21 cellular contexts compared by ENCODE assay signal in the genomic region with DNA sequence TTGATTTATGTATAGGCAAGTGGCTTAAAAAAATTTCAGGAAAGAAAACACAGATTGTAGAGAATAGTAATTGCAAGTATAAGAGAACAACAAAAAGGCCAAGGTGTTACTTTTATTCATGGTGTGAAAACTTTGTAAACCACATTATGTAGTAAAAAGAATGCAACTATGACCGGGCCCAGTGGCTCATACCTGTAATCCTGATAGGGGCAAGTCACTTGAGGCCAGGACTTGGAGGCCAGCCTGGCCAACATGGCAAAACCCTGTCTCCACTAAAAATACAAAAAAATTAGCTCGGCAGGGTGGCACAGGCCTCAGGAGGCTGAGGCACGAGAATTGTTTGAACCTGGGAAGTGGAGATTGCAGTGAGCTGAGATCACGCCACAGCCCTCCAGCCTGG.
DNase-seq lines count a peak whose midpoint lies in the region; ATAC-seq and TF ChIP-seq lines count a peak whose summit lies in the region.
"Had no signal": no experiment of that assay in that cellular context is flagged by ENCODE, and none has a peak within 500 bp of the region (broad histone marks: within the 10 kb centered on the region; RNA-seq: fewer than 3 reads in every experiment).

No MANE protein-coding gene starts in this region.

- intact Hi-C loops in IMR-90 (cut with micrococcal nuclease) (no loop called here), cardiac septum (cut with DNase I) (no loop called here)

- H3K4me1 ChIP-seq in IMR-90 (ENCODE audit: control insufficient read depth, insufficient read depth, low read length), result peaks cover 2% of the 10 kb centered on the region; the same call in 1 of the 2 replicates
- peaks cover 16% of the 10 kb centered on the region for H3K4me1 ChIP-seq in osteoblast (ENCODE audit: insufficient read depth, low read length)

- in situ Hi-C loops in IMR-90 (cut with MboI; ENCODE audit: low sequenced_read_pairs), result loop anchor here (25.0 kb wide), 1 partner anchor 587 kb away; no protein-coding TSS in a partner anchor

- peaks cover 9% of the 10 kb centered on the region for H3K9me3 Mint-ChIP-seq in HFFc6
- no peaks in the 10 kb centered on the region for H3K9me3 Mint-ChIP-seq in effector memory CD8-positive, alpha-beta T cell
- H3K9me3 Mint-ChIP-seq: CD4-positive, alpha-beta T cell; CD8-positive, alpha-beta T cell had no signal

- H3K27ac ChIP-seq in IMR-90 (ENCODE audit: insufficient read depth, low read length) (no peak overlapping the region; the same call in 1 of the 2 replicates), osteoblast (ENCODE audit: low read depth, low read length) (no peak overlapping the region)
- H3K27ac ChIP-seq: BLaER1 treated with 17β-estradiol and CSF1 and Interleukin-3, amounts not matched to agents 10 nM and 100 nM; C4-2B had no signal

- WGBS in IMR-90 (ENCODE audit: extremely low coverage in 2 of 2, insufficient read length in 1 of 2), 2 experiments, result no CpG with 5 or more reads among the region's 4 CpGs

- H2AFZ ChIP-seq in IMR-90 (replicated peaks; ENCODE audit: low read length, poor library complexity) (no peak overlapping the region), osteoblast (ENCODE audit: low read length) (peak overlapping the region; percentile 21)

- H4K5ac ChIP-seq in IMR-90 (ENCODE audit: low read depth, low read length), result no peak overlapping the region

- H3K27ac Mint-ChIP-seq in HFFc6, result peak overlapping the region; percentile 36; the same call in 1 of the 2 replicates
- no peak overlapping the region for H3K27ac Mint-ChIP-seq in effector memory CD8-positive, alpha-beta T cell
- H3K27ac Mint-ChIP-seq: B cell; CD4-positive, alpha-beta T cell; CD8-positive, alpha-beta T cell had no signal

- peaks cover 0 to 9% of the 10 kb centered on the region in 2 experiments; a peak in 1 of 4 replicates for H3K79me1 ChIP-seq in IMR-90 (ENCODE audit: low read depth in 1 of 2, low read length in 2 of 2)

- BruUV-seq in IMR-90 (replicated peaks; lab: Mats Ljungman, UMichigan), result no TSS peak

- H2BK120ac ChIP-seq in IMR-90 (ENCODE audit: low read depth, low read length), result peak overlapping the region; percentile 56; the same call in 1 of the 2 replicates

- TF ChIP-seq CTCF in HFFc6 (IDR thresholded peaks at IDR 0.05) (no peak), IMR-90 (conservative IDR thresholded peaks at IDR 0.05; ENCODE audit: low read depth, low read length) (no peak), osteoblast (IDR thresholded peaks at IDR 0.05; ENCODE audit: extremely low read depth, low read depth, low read length) (no peak)

- H4K8ac ChIP-seq in IMR-90 (ENCODE audit: low read depth in 2 of 2, low read length in 2 of 2), result peak overlapping the region; percentile 45 to 57; a peak in 2 of 4 replicates

- H3K23ac ChIP-seq in IMR-90 (ENCODE audit: low read depth, low read length), result no peak overlapping the region

- H3K36me3 Mint-ChIP-seq in HFFc6 (ENCODE audit: low read depth), result peaks cover 27% of the 10 kb centered on the region
- peaks cover 2% of the 10 kb centered on the region for H3K36me3 Mint-ChIP-seq in effector memory CD8-positive, alpha-beta T cell (ENCODE audit: insufficient read depth)
- H3K36me3 Mint-ChIP-seq: CD8-positive, alpha-beta T cell had no signal

- no peaks in the 10 kb centered on the region for H4K20me1 ChIP-seq in IMR-90 (ENCODE audit: insufficient read depth, low read length)
- no peaks in the 10 kb centered on the region for H4K20me1 ChIP-seq in osteoblast (ENCODE audit: insufficient read depth, low read length)
- H4K20me1 ChIP-seq: BLaER1 treated with 17β-estradiol and CSF1 and Interleukin-3, amounts not matched to agents 10 nM and 100 nM had no signal

- POLR2A ChIA-PET in IMR-90 (lab: Charles Lee; ENCODE audit: unreplicated experiment), result no interaction called here

- H3K4me1 Mint-ChIP-seq in HFFc6 (ENCODE audit: low read depth), result peaks cover 57% of the 10 kb centered on the region
- peaks cover 10 to 17% of the 10 kb centered on the region in 2 donors for H3K4me1 Mint-ChIP-seq in effector memory CD8-positive, alpha-beta T cell (ENCODE audit: low read depth in 2 of 2)
- H3K4me1 Mint-ChIP-seq: B cell had no signal

- no peak overlapping the region for H3K4me3 ChIP-seq in IMR-90 (ENCODE audit: insufficient read depth, low read depth, low read length)
- no peak overlapping the region for H3K4me3 ChIP-seq in osteoblast (ENCODE audit: insufficient read depth, low read length)
- H3K4me3 ChIP-seq: BLaER1 treated with 17β-estradiol and CSF1 and Interleukin-3, amounts not matched to agents 10 nM and 100 nM; GM12878 had no signal

- H2AK5ac ChIP-seq in IMR-90 (ENCODE audit: low read depth, low read length), result peak overlapping the region; percentile 80

- no peaks in the 10 kb centered on the region; the same call in 1 of the 2 replicates for H3K9me3 ChIP-seq in IMR-90 (ENCODE audit: control insufficient read depth, insufficient read depth, low read length)
- H3K9me3 ChIP-seq in osteoblast (ENCODE audit: low read depth, low read length), result no peaks in the 10 kb centered on the region
- H3K9me3 ChIP-seq: Caco-2 had no signal

- peak overlapping the region; percentile 52; the same call in 1 of the 3 replicates for H2BK15ac ChIP-seq in IMR-90 (ENCODE audit: low read depth, low read length)

- no peak overlapping the region for H3K18ac ChIP-seq in IMR-90 (ENCODE audit: low read depth, low read length)

- TF ChIP-seq POLR2A in IMR-90 (IDR thresholded peaks at IDR 0.05; ENCODE audit: low read depth, low read length), result no peak

- CTCF ChIA-PET in IMR-90 (lab: Yijun Ruan, JAX), result no interaction called here

- dilution Hi-C loops in IMR-90 (cut with HindIII; ENCODE audit: low sequenced_read_pairs, unreplicated experiment), result no loop called here

- H3K9ac ChIP-seq in IMR-90 (ENCODE audit: low read depth, low read length), result no peak overlapping the region
- H3K9ac ChIP-seq: BLaER1 treated with 17β-estradiol and CSF1 and Interleukin-3, amounts not matched to agents 10 nM and 100 nM had no signal

- no peak for DNase-seq in HFFc6
- DNase-seq in IMR-90, result no peak
- DNase-seq in effector memory CD8-positive, alpha-beta T cell, result no peak
- no peak for DNase-seq in osteoblast (ENCODE audit: insufficient read length, low spot score, missing footprints)
- no peak for DNase-seq in cardiac septum (ENCODE audit: low spot score)
- no peak for DNase-seq in DMS79 (lab: John Stamatoyannopoulos, UW)
- no peak for DNase-seq in NCI-H1417 (lab: John Stamatoyannopoulos, UW)
- DNase-seq: 8988T; ACHN; Caco-2; Calu3; CD4-positive, alpha-beta T cell; CD8-positive, alpha-beta T cell; DND-41; EL; GDM1 had no signal

- peaks cover 6% of the 10 kb centered on the region for H3K9me1 ChIP-seq in IMR-90 (ENCODE audit: insufficient read depth, low read length)

- H3K36me3 ChIP-seq in IMR-90 (ENCODE audit: control insufficient read depth, insufficient read depth, low read length) (no peaks in the 10 kb centered on the region), osteoblast (ENCODE audit: insufficient read depth, low read length) (no peaks in the 10 kb centered on the region)
- H3K36me3 ChIP-seq: BLaER1 treated with 17β-estradiol and CSF1 and Interleukin-3, amounts not matched to agents 10 nM and 100 nM had no signal

- no peak overlapping the region for H3K56ac ChIP-seq in IMR-90 (ENCODE audit: extremely low read depth, insufficient read depth, low read length)

- H3K4me2 ChIP-seq in IMR-90 (ENCODE audit: low read depth, low read length), result no peak overlapping the region
- H3K4me2 ChIP-seq in osteoblast (ENCODE audit: insufficient read depth, low read length), result no peak overlapping the region
- H3K4me2 ChIP-seq: BLaER1 treated with 17β-estradiol and CSF1 and Interleukin-3, amounts not matched to agents 10 nM and 100 nM had no signal

- peak overlapping the region; percentile 39; the same call in 1 of the 2 replicates for H2BK20ac ChIP-seq in IMR-90 (ENCODE audit: low read depth, low read length)

- TF ChIP-seq RAD21 in IMR-90 (IDR thresholded peaks at IDR 0.05; ENCODE audit: low read length), result no peak

- ATAC-seq in IMR-90 (ENCODE audit: low read depth) (no peak), HG02678 (IDR thresholded peaks at IDR 0.05; ENCODE audit: unreplicated experiment) (no peak)
- ATAC-seq in effector memory CD8-positive, alpha-beta T cell (replicated peaks), result peak; percentile 19
- ATAC-seq: CD8-positive, alpha-beta T cell; GM12878 had no signal

- no peak overlapping the region for H4K91ac ChIP-seq in IMR-90 (ENCODE audit: insufficient read depth, low read depth, low read length)

- H3K79me2 ChIP-seq in osteoblast (ENCODE audit: insufficient read depth, low read length), result no peaks in the 10 kb centered on the region

- H3K27me3 Mint-ChIP-seq in HFFc6 (ENCODE audit: insufficient read depth), result no peaks in the 10 kb centered on the region; the same call in 1 of the 2 replicates
- no peaks in the 10 kb centered on the region for H3K27me3 Mint-ChIP-seq in effector memory CD8-positive, alpha-beta T cell

- H3K14ac ChIP-seq in IMR-90 (replicated peaks; ENCODE audit: low read depth, low read length), result no peak overlapping the region

- no peak overlapping the region for H3K4me3 Mint-ChIP-seq in HFFc6
- peak overlapping the region in 1 of 2 donors; percentile 68 for H3K4me3 Mint-ChIP-seq in effector memory CD8-positive, alpha-beta T cell
- H3K4me3 Mint-ChIP-seq: B cell; CD4-positive, alpha-beta T cell; CD8-positive, alpha-beta T cell had no signal

- peak overlapping the region; percentile 5 for H2BK5ac ChIP-seq in IMR-90 (ENCODE audit: low read depth, low read length, poor library complexity, severe bottlenecking)

- H3K27me3 ChIP-seq in IMR-90 (ENCODE audit: control insufficient read depth, insufficient read depth, low read length), result no peaks in the 10 kb centered on the region
- no peaks in the 10 kb centered on the region for H3K27me3 ChIP-seq in osteoblast (ENCODE audit: insufficient read depth, low read length)
- H3K27me3 ChIP-seq: BLaER1 treated with 17β-estradiol and CSF1 and Interleukin-3, amounts not matched to agents 10 nM and 100 nM had no signal

- H2AK9ac ChIP-seq in IMR-90 (replicated peaks; ENCODE audit: low read depth, low read length, poor library complexity), result no peak overlapping the region

- H3K4ac ChIP-seq in IMR-90 (ENCODE audit: low read depth, low read length), result peak overlapping the region; percentile 60

TF ChIP-seq in IMR-90, 13 proteins besides CTCF, POLR2A, EP300 and RAD21 (continues in another document):
- TF ChIP-seq BHLHE40 (IDR thresholded peaks at IDR 0.05; ENCODE audit: low read depth, low read length) (no peak), FOS (IDR thresholded peaks at IDR 0.05; ENCODE audit: low read depth, low read length) (no peak), RFX5 (IDR thresholded peaks at IDR 0.05; ENCODE audit: low read depth, low read length) (no peak)
- TF ChIP-seq, protein P1, sequence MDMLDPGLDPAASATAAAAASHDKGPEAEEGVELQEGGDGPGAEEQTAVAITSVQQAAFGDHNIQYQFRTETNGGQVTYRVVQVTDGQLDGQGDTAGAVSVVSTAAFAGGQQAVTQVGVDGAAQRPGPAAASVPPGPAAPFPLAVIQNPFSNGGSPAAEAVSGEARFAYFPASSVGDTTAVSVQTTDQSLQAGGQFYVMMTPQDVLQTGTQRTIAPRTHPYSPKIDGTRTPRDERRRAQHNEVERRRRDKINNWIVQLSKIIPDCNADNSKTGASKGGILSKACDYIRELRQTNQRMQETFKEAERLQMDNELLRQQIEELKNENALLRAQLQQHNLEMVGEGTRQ (IDR thresholded peaks at IDR 0.05; ENCODE audit: low read depth, low read length), result no peak
